Comparison of ENCODE assay signal across 8 cellular contexts in the genomic region with DNA sequence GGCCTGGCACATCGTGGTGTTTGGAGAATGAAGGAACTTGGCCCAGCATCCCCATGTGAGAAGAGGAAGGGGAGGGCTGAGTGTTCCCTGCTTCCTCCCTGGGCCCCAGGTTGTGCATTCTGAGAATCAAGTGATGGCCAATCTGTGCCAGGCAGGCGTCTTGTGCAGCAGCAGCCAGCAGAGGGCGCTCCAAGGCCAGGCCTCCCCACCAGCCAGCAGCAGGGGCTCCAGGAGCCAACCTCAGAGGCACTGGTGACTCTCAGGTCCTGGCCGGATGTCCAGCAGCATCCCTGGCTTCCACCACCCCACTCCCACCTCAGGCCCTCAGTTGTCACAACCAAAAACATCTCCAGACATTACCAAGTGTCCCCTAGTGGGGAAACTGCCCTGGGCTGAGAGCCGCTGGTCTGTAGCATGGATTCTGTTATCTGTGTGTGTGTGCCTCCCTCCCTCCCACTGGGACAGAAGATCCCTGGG.
A peak's percentile ranks its signal among the peaks of the same experiment; 100 is the strongest.
DNase-seq lines count a peak whose midpoint lies in the region; ATAC-seq, FAIRE-seq and TF ChIP-seq lines count a peak whose summit lies in the region.

No MANE protein-coding gene starts in this region.

- intact Hi-C loops in Panc1 (cut with micrococcal nuclease; ENCODE audit: unreplicated experiment): no loop called here

- TF ChIP-seq CTCF in Panc1 (IDR thresholded peaks at IDR 0.05) (peak; percentile 93), fibroblast of pulmonary artery (IDR thresholded peaks at IDR 0.05; ENCODE audit: low read length, missing control alignments) (peak; percentile 96), osteoblast (IDR thresholded peaks at IDR 0.05; ENCODE audit: extremely low read depth, low read depth, low read length) (peak; percentile 94)

- H3K27me3 ChIP-seq in BLaER1 treated with 17β-estradiol and CSF1 and Interleukin-3, amounts not matched to agents 10 nM and 100 nM: no peaks in the 10 kb centered on the region
- H3K27me3 ChIP-seq in Panc1 (ENCODE audit: control insufficient read depth, insufficient read depth, low read length) (no peaks in the 10 kb centered on the region), osteoblast (ENCODE audit: insufficient read depth, low read length) (no peaks in the 10 kb centered on the region)

- CTCF ChIA-PET in Panc1 (lab: Charles Lee): interaction anchor here (0.9 kb wide), 1 partner anchor 22 kb away, joined by 3 read pairs; no protein-coding TSS in a partner anchor

- peaks cover 28 to 80% (median 43%) of the 10 kb centered on the region in 10 experiments for H3K4me1 ChIP-seq in BLaER1 treated with 17β-estradiol and CSF1 and Interleukin-3, amounts not matched to agents 10 nM and 100 nM
- H3K4me1 ChIP-seq in Panc1 (ENCODE audit: control insufficient read depth, insufficient read depth, low read length) (no peaks in the 10 kb centered on the region), osteoblast (ENCODE audit: insufficient read depth, low read length) (peaks cover 7% of the 10 kb centered on the region)

- H3K79me2 ChIP-seq in osteoblast (ENCODE audit: insufficient read depth, low read length): no peaks in the 10 kb centered on the region

- no TSS peak for BruUV-seq in Panc1 (replicated peaks; lab: Mats Ljungman, UMichigan)

- peak overlapping the region in 7 of 11 experiments; percentile 21 to 57 (median 31); a peak in 10 of 22 replicates for H3K9ac ChIP-seq in BLaER1 treated with 17β-estradiol and CSF1 and Interleukin-3, amounts not matched to agents 10 nM and 100 nM

- peak; percentile 85 for ATAC-seq in Panc1

- FAIRE-seq in urothelium cell line (lab: Jason Lieb, UNC): peak; percentile 82

- H2AFZ ChIP-seq in osteoblast (ENCODE audit: low read length): no peak overlapping the region

- peaks cover 0 to 98% (median 49%) of the 10 kb centered on the region in 11 experiments; a peak in 16 of 22 replicates for H3K36me3 ChIP-seq in BLaER1 treated with 17β-estradiol and CSF1 and Interleukin-3, amounts not matched to agents 10 nM and 100 nM
- H3K36me3 ChIP-seq in Panc1 (ENCODE audit: control insufficient read depth, insufficient read depth, low read length) (no peaks in the 10 kb centered on the region), osteoblast (ENCODE audit: insufficient read depth, low read length) (no peaks in the 10 kb centered on the region)

- H3K4me2 ChIP-seq in BLaER1 treated with 17β-estradiol and CSF1 and Interleukin-3, amounts not matched to agents 10 nM and 100 nM: peak overlapping the region; percentile 1 to 56 (median 32); a peak in 15 of 22 replicates
- H3K4me2 ChIP-seq in osteoblast (ENCODE audit: insufficient read depth, low read length): no peak overlapping the region

- peak overlapping the region in 8 of 11 experiments; percentile 30 to 67 (median 50); a peak in 17 of 22 replicates for H3K27ac ChIP-seq in BLaER1 treated with 17β-estradiol and CSF1 and Interleukin-3, amounts not matched to agents 10 nM and 100 nM
- H3K27ac ChIP-seq in Panc1 (ENCODE audit: low read length) (no peak overlapping the region), osteoblast (ENCODE audit: low read depth, low read length) (no peak overlapping the region)

- POLR2A ChIA-PET in Panc1 (lab: Charles Lee): no interaction called here

- peaks cover 0 to 97% (median 0%) of the 10 kb centered on the region in 11 experiments; a peak in 7 of 22 replicates for H4K20me1 ChIP-seq in BLaER1 treated with 17β-estradiol and CSF1 and Interleukin-3, amounts not matched to agents 10 nM and 100 nM
- H4K20me1 ChIP-seq in osteoblast (ENCODE audit: insufficient read depth, low read length): peaks cover 9% of the 10 kb centered on the region

- H3K4me3 ChIP-seq in BLaER1 treated with 17β-estradiol and CSF1 and Interleukin-3, amounts not matched to agents 10 nM and 100 nM: no peak overlapping the region
- H3K4me3 ChIP-seq in Panc1 (ENCODE audit: low read depth in 2 of 2, low read length in 2 of 2): no peak overlapping the region
- no peak overlapping the region for H3K4me3 ChIP-seq in fibroblast of pulmonary artery (replicated peaks; ENCODE audit: low read depth, low read length)
- no peak overlapping the region for H3K4me3 ChIP-seq in osteoblast (ENCODE audit: insufficient read depth, low read length)

- in situ Hi-C loops in Panc1 (cut with HindIII; ENCODE audit: low pct_unique_long_range_greater_than_20kb, low sequenced_read_pairs): no loop called here

- H3K9me3 ChIP-seq in BLaER1 treated with 17β-estradiol and CSF1 and Interleukin-3, amounts not matched to agents 10 nM and 100 nM (replicated peaks in 1 of 11): no peaks in the 10 kb centered on the region
- H3K9me3 ChIP-seq in Panc1 (ENCODE audit: control insufficient read depth, insufficient read depth, low read depth, low read length) (no peaks in the 10 kb centered on the region), osteoblast (ENCODE audit: low read depth, low read length) (no peaks in the 10 kb centered on the region)

- peak; percentile 30 for DNase-seq in HCEC 1CT
- DNase-seq in Panc1 (ENCODE audit: low read depth, low spot score): no peak
- peak; percentile 24 for DNase-seq in activated T-helper 1 cell treated with Interleukin-2 at 50 U/mL for 16 hours (ENCODE audit: low read depth)
- peak; percentile 63 for DNase-seq in fibroblast of pulmonary artery (ENCODE audit: low read depth)
- peak; percentile 98 for DNase-seq in osteoblast (ENCODE audit: insufficient read length, low spot score, missing footprints)
- DNase-seq in urothelium cell line (ENCODE audit: low spot score): peak; percentile 93
- no peak for DNase-seq in NCI-H128 (lab: John Stamatoyannopoulos, UW; ENCODE audit: unreplicated experiment)

Comparison
In these comparisons a context has a peak if more than half of its experiments do, and no peak if none do; other contexts are left out.
1. H3K27ac ChIP-seq: peak in BLaER1 treated with 17β-estradiol and CSF1 and Interleukin-3, amounts not matched to agents 10 nM and 100 nM (8 of 11); none in Panc1 (single experiment) and osteoblast (single experiment).
2. DNase-seq: peak in HCEC 1CT (single experiment), activated T-helper 1 cell treated with Interleukin-2 at 50 U/mL for 16 hours (single experiment), fibroblast of pulmonary artery (single experiment), osteoblast (single experiment) and urothelium cell line (single experiment); none in Panc1 (single experiment) and NCI-H128 (single experiment).
3. Peak in every context shown above with its lines, with median percentiles within 50 percentile points of each other: CTCF ChIP-seq.